In genomic region chr11:6566704-6567370, GRCh38 we compare ENCODE assay signal across 16 cellular contexts. TPM values are rescaled to one million over a fixed set of nuclear protein-coding genes. Genes with fewer than 3 reads are reported as not detected.
A peak's percentile ranks its signal among the peaks of the same experiment; 100 is the strongest.
DNase-seq lines count a peak whose midpoint lies in the region; ATAC-seq and TF ChIP-seq lines count a peak whose summit lies in the region.
"Had no signal": no experiment of that assay in that cellular context is flagged by ENCODE, and none has a peak within 500 bp of the region (broad histone marks: within the 10 kb centered on the region; RNA-seq: fewer than 3 reads in every experiment).

No MANE protein-coding gene starts in this region.

- H3K4me3 Mint-ChIP-seq in GM23338 (no peak overlapping the region), nephron (no peak overlapping the region)
- H3K4me3 Mint-ChIP-seq: activated CD4-positive, alpha-beta T cell treated with anti-CD3 and anti-CD28 coated beads for 36 hours; HFFc6 had no signal

- peak overlapping the region; percentile 36; the same call in 1 of the 2 replicates for H3K27ac Mint-ChIP-seq in GM23338
- peak overlapping the region in 2 of 3 experiments; percentile 32 to 46 for H3K27ac Mint-ChIP-seq in nephron
- H3K27ac Mint-ChIP-seq: activated CD4-positive, alpha-beta T cell treated with anti-CD3 and anti-CD28 coated beads for 36 hours; HFFc6 had no signal

- no peak for TF ChIP-seq CTCF in GM23338 (conservative IDR thresholded peaks at IDR 0.05; ENCODE audit: low read depth in 2 of 2)
- no peak for TF ChIP-seq CTCF in nephron (IDR thresholded peaks at IDR 0.05; ENCODE audit: unreplicated experiment in 3 of 3)

- H3K27ac ChIP-seq in GM23338 (ENCODE audit: low read depth), result no peak overlapping the region
- peak overlapping the region; percentile 41 for H3K27ac ChIP-seq in caudate nucleus (ENCODE audit: low read depth, low read length)
- H3K27ac ChIP-seq: ovary, testis had no signal

- H3K4me1 Mint-ChIP-seq in GM23338 (peaks cover 32% of the 10 kb centered on the region), nephron (peaks cover 21% of the 10 kb centered on the region)

- H3K36me3 Mint-ChIP-seq in GM23338 (ENCODE audit: low read depth) (peaks cover 3% of the 10 kb centered on the region; the same call in 1 of the 3 replicates), nephron (ENCODE audit: low read depth) (peaks cover 13% of the 10 kb centered on the region)

- H3K4me1 ChIP-seq in GM23338 (ENCODE audit: insufficient read depth), result peaks cover 6% of the 10 kb centered on the region; the same call in 1 of the 2 replicates
- H3K4me1 ChIP-seq: testis had no signal

- H3K4me3 ChIP-seq in GM23338, result no peak overlapping the region
- H3K4me3 ChIP-seq: ovary, smooth muscle cell, testis had no signal

- no peak overlapping the region for H2AFZ ChIP-seq in GM23338

- H3K79me2 ChIP-seq in GM23338 (replicated peaks; ENCODE audit: insufficient read depth), result no peaks in the 10 kb centered on the region

- H3K27me3 Mint-ChIP-seq in GM23338 (ENCODE audit: insufficient read depth, low read depth, poor library complexity) (peaks cover 14% of the 10 kb centered on the region), nephron (ENCODE audit: low read depth) (no peaks in the 10 kb centered on the region)
- H3K27me3 Mint-ChIP-seq: activated CD4-positive, alpha-beta T cell treated with anti-CD3 and anti-CD28 coated beads for 36 hours had no signal

- DNase-seq in GM23338 (ENCODE audit: low spot score) (no peak), caudate nucleus (lab: John Stamatoyannopoulos, UW) (peak in 3 of 61 donors; percentile 18 to 64 (median 42)), NCI-H226 (no peak)
- DNase-seq: activated CD4-positive, alpha-beta T cell treated with anti-CD3 and anti-CD28 coated beads for 36 hours; activated CD8-positive, alpha-beta memory T cell treated with anti-CD3 and anti-CD28 coated beads, Interleukin-2, amount 50 U/mL, for 48 hours; activated gamma-delta T cell treated with Interleukin-2 at 50 U/mL for 16 hours; HFFc6; NCI-H1105; NCI-H748 treated with DMSO at 0.1 percent for 48 hours; ovary; SK-N-SH; testis had no signal

- H3K9me2 ChIP-seq in GM23338 (ENCODE audit: insufficient read depth), result no peaks in the 10 kb centered on the region
- H3K9me2 ChIP-seq: SK-N-SH had no signal

- H3K9me3 Mint-ChIP-seq in GM23338, result no peaks in the 10 kb centered on the region
- no peaks in the 10 kb centered on the region for H3K9me3 Mint-ChIP-seq in nephron
- H3K9me3 Mint-ChIP-seq: HFFc6 had no signal

- ATAC-seq in GM23338 (no peak), HG02973 (IDR thresholded peaks at IDR 0.05; ENCODE audit: unreplicated experiment) (no peak), GM18511 (IDR thresholded peaks at IDR 0.05; ENCODE audit: unreplicated experiment) (no peak)
- ATAC-seq: activated CD4-positive, alpha-beta T cell treated with anti-CD3 and anti-CD28 coated beads for 36 hours had no signal

- H3K27me3 ChIP-seq in GM23338 (ENCODE audit: insufficient read depth), result peaks cover 10% of the 10 kb centered on the region; the same call in 1 of the 2 replicates
- H3K27me3 ChIP-seq: ovary, testis had no signal

- H4K20me1 ChIP-seq in GM23338 (replicated peaks; ENCODE audit: insufficient read depth), result no peaks in the 10 kb centered on the region

- no peaks in the 10 kb centered on the region for H3F3A ChIP-seq in GM23338 (replicated peaks; ENCODE audit: low read depth)

- no peak overlapping the region for H3K4me2 ChIP-seq in GM23338
- H3K4me2 ChIP-seq: SK-N-SH, smooth muscle cell had no signal

- H3K36me3 ChIP-seq in GM23338 (ENCODE audit: insufficient read depth), result no peaks in the 10 kb centered on the region
- H3K36me3 ChIP-seq: ovary had no signal

TF ChIP-seq in GM23338, 12 proteins besides CTCF, POLR2A, EP300 and RAD21 (continues in another document):
- TF ChIP-seq EZH2 (IDR thresholded peaks at IDR 0.05; ENCODE audit: low read depth, unreplicated experiment), result no peak
- no peak for TF ChIP-seq REST (IDR thresholded peaks at IDR 0.05; ENCODE audit: unreplicated experiment)
- TF ChIP-seq ETS1 (IDR thresholded peaks at IDR 0.05), result no peak
- no peak for TF ChIP-seq CREB1 (CRISPR knock-in tag; IDR thresholded peaks at IDR 0.05; ENCODE audit: low read depth)
- no peak for TF ChIP-seq NANOG (IDR thresholded peaks at IDR 0.05; ENCODE audit: borderline replicate concordance)

RNA-seq across cellular contexts. Expression of gene RRP8, which starts 36.6 kb away (rescaled TPM):
- 7.4 and 9.8 TPM in 2 replicates for total RNA-seq in GM23338 (2014; rRNA removed; shearing (Covaris generic))
- 13.5 and 13.7 TPM in 2 replicates for polyA plus RNA-seq in GM23338 (2016; fragmentation: Nextera tagmentation; extraction: Ambion mirVana)

RNA-seq across cellular contexts. Expression of gene ILK, which starts 36.7 kb away (rescaled TPM):
- 75.1 and 91.0 TPM in 2 replicates for total RNA-seq in GM23338 (2014; rRNA removed; shearing (Covaris generic))
- polyA plus RNA-seq in GM23338 (2016; fragmentation: Nextera tagmentation; extraction: Ambion mirVana), result 62.6 and 64.5 TPM in 2 replicates

RNA-seq across cellular contexts. Expression of gene TAF10, which starts 45.2 kb away (rescaled TPM):
- 102 and 108 TPM in 2 replicates for total RNA-seq in GM23338 (2014; rRNA removed; shearing (Covaris generic))
- 253 and 277 TPM in 2 replicates for polyA plus RNA-seq in GM23338 (2016; fragmentation: Nextera tagmentation; extraction: Ambion mirVana)

RNA-seq across cellular contexts. Expression of gene TPP1, which starts 52.4 kb away (rescaled TPM):
- total RNA-seq in GM23338 (2014; rRNA removed; shearing (Covaris generic)), result 49.7 and 73.5 TPM in 2 replicates
- 18.7 and 21.7 TPM in 2 replicates for polyA plus RNA-seq in GM23338 (2016; fragmentation: Nextera tagmentation; extraction: Ambion mirVana)
